Comparison of ENCODE assay signal across 8 cellular contexts in the genomic region with DNA sequence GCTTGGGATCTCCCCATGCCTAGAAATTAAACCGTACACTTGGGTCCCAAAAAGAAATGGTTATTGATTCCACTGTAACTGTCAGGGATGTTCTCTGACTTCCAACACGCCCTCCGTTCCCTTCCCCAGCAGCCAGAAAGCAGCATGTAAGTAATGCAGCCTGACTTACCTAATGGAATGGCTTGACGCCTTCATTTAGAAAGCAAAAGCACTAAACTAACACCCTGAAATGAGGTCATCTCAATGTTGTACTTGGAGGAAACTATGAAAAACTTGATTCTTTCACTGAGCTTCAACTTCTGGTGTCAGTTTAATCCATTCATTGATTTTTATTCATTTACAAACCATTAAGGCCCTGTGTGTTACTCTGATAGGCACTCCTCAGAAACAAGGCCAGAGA.
"Had no signal": no experiment of that assay in that cellular context is flagged by ENCODE, and none has a peak within 500 bp of the region (broad histone marks: within the 10 kb centered on the region; RNA-seq: fewer than 3 reads in every experiment).

No MANE protein-coding gene starts in this region.

- H3K4me3 ChIP-seq: GM23248 had no signal

- ATAC-seq: HepG2 had no signal

- H2AFZ ChIP-seq: GM23248 had no signal

- H3K9ac ChIP-seq: GM23248, KMS-11 had no signal

- H3K4me3 Mint-ChIP-seq: H9 had no signal

- H3K4me2 ChIP-seq: KMS-11 had no signal

- H3K27ac ChIP-seq: GM23248, HL-60, KMS-11 had no signal

- FAIRE-seq: HepG2 had no signal

- DNase-seq: GM23248, GOT3, H9, HCEC 1CT, KBM-7 had no signal
